ENCODE assay signal across 8 cellular contexts in the genomic region with DNA sequence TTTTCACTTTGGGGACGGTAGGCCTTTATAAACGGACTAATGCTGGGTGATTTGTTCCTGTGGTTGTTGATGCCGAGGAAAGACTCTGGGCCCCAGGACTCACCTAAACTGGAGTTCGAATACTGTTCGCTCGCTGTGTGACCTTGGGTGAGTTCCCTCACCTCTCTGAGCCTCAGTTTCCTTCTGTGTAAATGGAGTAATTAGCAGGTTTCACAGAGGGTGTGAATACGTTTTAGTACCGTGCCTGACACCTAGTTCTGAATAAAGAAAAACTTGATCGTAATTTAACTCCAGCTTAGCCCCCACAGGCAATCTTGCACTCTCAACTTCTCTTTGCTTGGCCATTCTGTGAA. TPM values are rescaled to one million over a fixed set of nuclear protein-coding genes. Genes with fewer than 3 reads are reported as not detected.
DNase-seq lines count a peak whose midpoint lies in the region; ATAC-seq and TF ChIP-seq lines count a peak whose summit lies in the region.

No MANE protein-coding gene starts in this region.

- H3K4me3 ChIP-seq in DOHH2 (ENCODE audit: low read length) (peak overlapping the region; percentile 98), RWPE2 (ENCODE audit: severe bottlenecking) (peak overlapping the region; percentile 89), esophagus squamous epithelium (peak overlapping the region; percentile 87 to 100 (median 92)), trophoblast cell (ENCODE audit: low read depth, low read length) (peak overlapping the region; percentile 90)

- H3K18ac ChIP-seq in trophoblast cell (ENCODE audit: low read length), result peak overlapping the region; percentile 97

- H3K14ac ChIP-seq in trophoblast cell (ENCODE audit: low read length), result peak overlapping the region; percentile 99

- peak overlapping the region; percentile 99 for H2AFZ ChIP-seq in trophoblast cell (ENCODE audit: insufficient read depth, low read length, poor library complexity)

- peaks cover 17% of the 10 kb centered on the region for H3K79me1 ChIP-seq in trophoblast cell (ENCODE audit: low read length)

- H3K79me2 ChIP-seq in DOHH2 (ENCODE audit: control insufficient read depth, low read length) (peaks cover 71% of the 10 kb centered on the region), trophoblast cell (ENCODE audit: control insufficient read depth, insufficient read depth, low read length, poor library complexity) (peaks cover 32% of the 10 kb centered on the region)

- H3F3A ChIP-seq in DOHH2 (ENCODE audit: control insufficient read depth, insufficient read depth), result 0 out of 2 replicates have a peak, but pooled peaks cover 3% of the 10 kb centered on the region

- ATAC-seq in RWPE2 (ENCODE audit: low read depth) (no peak), GM18520 (IDR thresholded peaks at IDR 0.05; ENCODE audit: unreplicated experiment) (no peak), GM19455 (IDR thresholded peaks at IDR 0.05; ENCODE audit: unreplicated experiment) (no peak)

- H4K8ac ChIP-seq in trophoblast cell (ENCODE audit: low read depth, low read length), result peak overlapping the region; percentile 98

- peak overlapping the region; percentile 100 for H2BK5ac ChIP-seq in trophoblast cell (ENCODE audit: low read depth, low read length, poor library complexity)

- H4K12ac ChIP-seq in trophoblast cell (ENCODE audit: low read depth, low read length), result peak overlapping the region; percentile 99

- H2BK120ac ChIP-seq in trophoblast cell (ENCODE audit: insufficient read depth, low read length, poor library complexity), result peak overlapping the region; percentile 100

- H3K9me2 ChIP-seq in DOHH2 (replicated peaks; ENCODE audit: control insufficient read depth, low read length), result no peaks in the 10 kb centered on the region

- intact Hi-C loops in esophagus squamous epithelium (cut with DNase I), result no loop called here

- H3K27me3 ChIP-seq in DOHH2 (ENCODE audit: control insufficient read depth, low read length), result no peaks in the 10 kb centered on the region
- no peaks in the 10 kb centered on the region for H3K27me3 ChIP-seq in RWPE2 (ENCODE audit: insufficient read depth, poor library complexity, severe bottlenecking)
- H3K27me3 ChIP-seq in esophagus squamous epithelium, result no peaks in the 10 kb centered on the region
- no peaks in the 10 kb centered on the region for H3K27me3 ChIP-seq in trophoblast cell (ENCODE audit: insufficient read depth, low read length)

- H3K4me1 ChIP-seq in DOHH2 (ENCODE audit: control insufficient read depth, low read length), result peaks cover 22% of the 10 kb centered on the region
- H3K4me1 ChIP-seq in RWPE2 (ENCODE audit: insufficient read depth, poor library complexity, severe bottlenecking), result peaks cover 18% of the 10 kb centered on the region
- H3K4me1 ChIP-seq in esophagus squamous epithelium, result peaks cover 17 to 61% (median 41%) of the 10 kb centered on the region in 3 donors
- H3K4me1 ChIP-seq in trophoblast cell (ENCODE audit: control insufficient read depth in 1 of 2, insufficient read depth in 2 of 2, low read length in 2 of 2), result peaks cover 14 to 15% of the 10 kb centered on the region in 2 experiments

- peak overlapping the region; percentile 43 for H2BK12ac ChIP-seq in trophoblast cell (ENCODE audit: low read length)

- WGBS in esophagus squamous epithelium, 2 donors, result 2 to 8% methylated on average over 7 to 9 of the region's 9 CpGs
- no CpG with 5 or more reads among the region's 9 CpGs for WGBS in trophoblast cell (ENCODE audit: extremely low coverage, insufficient coverage, insufficient read length)

- DNase-seq in RWPE2 (ENCODE audit: low spot score), result no peak
- no peak for DNase-seq in esophagus squamous epithelium (lab: John Stamatoyannopoulos, UW)
- no peak for DNase-seq in trophoblast cell
- no peak for DNase-seq in stimulated activated naive CD4-positive, alpha-beta T cell treated with Interleukin-2 at 50 U/mL for 16 hours (lab: John Stamatoyannopoulos, UW)
- DNase-seq in activated effector memory CD4-positive, alpha-beta T cell treated with anti-CD3 and anti-CD28 coated beads, Interleukin-2, amount 50 U/mL, for 16 hours, result no peak

- H4K20me1 ChIP-seq in DOHH2 (ENCODE audit: control insufficient read depth, insufficient read depth, low read depth, low read length), result peaks cover 3% of the 10 kb centered on the region; the same call in 1 of the 2 replicates

- H2AK5ac ChIP-seq in trophoblast cell (ENCODE audit: low read length), result peak overlapping the region; percentile 99

- no peak for TF ChIP-seq POLR2A in esophagus squamous epithelium (IDR thresholded peaks at IDR 0.05)

- no peak for TF ChIP-seq CTCF in DOHH2 (IDR thresholded peaks at IDR 0.05; ENCODE audit: low read depth, low read length, poor library complexity, severe bottlenecking)
- TF ChIP-seq CTCF in RWPE2 (IDR thresholded peaks at IDR 0.05; ENCODE audit: poor library complexity, severe bottlenecking), result no peak
- TF ChIP-seq CTCF in esophagus squamous epithelium (IDR thresholded peaks at IDR 0.05), result no peak

- H3K9me3 ChIP-seq in DOHH2 (ENCODE audit: control insufficient read depth, insufficient read depth, low read length) (no peaks in the 10 kb centered on the region), RWPE2 (ENCODE audit: severe bottlenecking) (no peaks in the 10 kb centered on the region), esophagus squamous epithelium (no peaks in the 10 kb centered on the region), trophoblast cell (ENCODE audit: insufficient read depth, low read depth, low read length) (no peaks in the 10 kb centered on the region)

- H3K27ac ChIP-seq in DOHH2 (ENCODE audit: low read depth, low read length), result no peak overlapping the region
- peak overlapping the region; percentile 57 for H3K27ac ChIP-seq in RWPE2 (ENCODE audit: poor library complexity, severe bottlenecking)
- H3K27ac ChIP-seq in esophagus squamous epithelium, result peak overlapping the region; percentile 96 to 98 (median 98)
- no peak overlapping the region for H3K27ac ChIP-seq in trophoblast cell (ENCODE audit: low read depth, low read length)

- no peaks in the 10 kb centered on the region; the same call in 1 of the 2 replicates for H3K36me3 ChIP-seq in DOHH2 (ENCODE audit: control insufficient read depth, low read length)
- peaks cover 31% of the 10 kb centered on the region for H3K36me3 ChIP-seq in RWPE2 (ENCODE audit: low read depth)
- H3K36me3 ChIP-seq in esophagus squamous epithelium, result peaks cover 0 to 20% (median 0%) of the 10 kb centered on the region in 3 donors
- H3K36me3 ChIP-seq in trophoblast cell (ENCODE audit: control insufficient read depth in 1 of 2, insufficient read depth in 2 of 2, low read length in 2 of 2), result peaks cover 3 to 5% of the 10 kb centered on the region in 2 experiments

- H3K4ac ChIP-seq in trophoblast cell (ENCODE audit: low read depth, low read length), result peak overlapping the region; percentile 75

- H3K9ac ChIP-seq in trophoblast cell (ENCODE audit: low read length), result peak overlapping the region; percentile 84

- H3K23ac ChIP-seq in trophoblast cell (ENCODE audit: low read length), result no peak overlapping the region

- H3K4me2 ChIP-seq in DOHH2 (ENCODE audit: low read length), result peak overlapping the region; percentile 82
- H3K4me2 ChIP-seq in trophoblast cell (ENCODE audit: low read length), result peak overlapping the region; percentile 78

- H4K91ac ChIP-seq in trophoblast cell (ENCODE audit: low read depth, low read length), result peak overlapping the region; percentile 100

RNA-seq across cellular contexts. Expression of gene UBE3B, which starts 0.5 kb away (rescaled TPM):
- total RNA-seq in esophagus squamous epithelium, result 10 to 100 TPM; 31.7 to 48.7 (median 37.6) TPM
- polyA plus RNA-seq in trophoblast cell (2013), result 21.3 and 22.4 TPM in 2 replicates

RNA-seq across cellular contexts. Expression of gene KCTD10, which starts 0.8 kb away (rescaled TPM):
- 10 to 100 TPM; 31.5 to 62.8 (median 46.5) TPM for total RNA-seq in esophagus squamous epithelium
- 105 and 107 TPM in 2 replicates for polyA plus RNA-seq in trophoblast cell (2013)

Comparison
In these comparisons a context has a peak if more than half of its experiments do, and no peak if none do; other contexts are left out.
1. H3K27ac ChIP-seq: peak in RWPE2 (single experiment) and esophagus squamous epithelium (4 of 4); none in DOHH2 (single experiment) and trophoblast cell (single experiment).
2. Peak in every context shown above with its lines, with median percentiles within 50 percentile points of each other: H3K4me3 ChIP-seq.